In the genomic region with DNA sequence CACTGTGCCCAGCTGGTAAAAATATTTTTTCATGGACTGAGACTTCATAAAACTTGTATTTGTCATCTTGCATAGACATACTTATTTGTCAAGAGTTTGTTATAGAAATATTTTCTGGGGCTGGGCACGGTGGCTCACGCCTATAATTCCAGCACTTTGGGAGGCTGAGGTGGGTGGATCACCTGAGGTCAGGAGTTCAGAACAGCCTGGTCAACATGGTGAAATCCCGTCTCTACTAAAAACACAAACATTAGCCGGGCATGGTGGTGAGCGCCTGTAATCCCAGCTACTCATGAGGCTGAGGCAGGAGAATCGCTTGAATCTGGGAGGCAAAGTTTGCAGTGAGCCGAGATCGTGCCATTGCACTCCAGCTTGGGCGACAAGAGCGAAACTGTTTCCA, we compare ENCODE assay signal across 1 cellular context.
TF ChIP-seq lines count a peak whose summit lies in the region.
"Not testable (repeated sequence)": the region's sequence is repeated elsewhere in the genome, so short reads cannot be mapped to it uniquely, and the experiment has no call there.

No MANE protein-coding gene starts in this region.

TF ChIP-seq in HepG2, 621 proteins besides CTCF, POLR2A, EP300 and RAD21 (continued from another document and continues in another):
- TF ChIP-seq, protein P1, sequence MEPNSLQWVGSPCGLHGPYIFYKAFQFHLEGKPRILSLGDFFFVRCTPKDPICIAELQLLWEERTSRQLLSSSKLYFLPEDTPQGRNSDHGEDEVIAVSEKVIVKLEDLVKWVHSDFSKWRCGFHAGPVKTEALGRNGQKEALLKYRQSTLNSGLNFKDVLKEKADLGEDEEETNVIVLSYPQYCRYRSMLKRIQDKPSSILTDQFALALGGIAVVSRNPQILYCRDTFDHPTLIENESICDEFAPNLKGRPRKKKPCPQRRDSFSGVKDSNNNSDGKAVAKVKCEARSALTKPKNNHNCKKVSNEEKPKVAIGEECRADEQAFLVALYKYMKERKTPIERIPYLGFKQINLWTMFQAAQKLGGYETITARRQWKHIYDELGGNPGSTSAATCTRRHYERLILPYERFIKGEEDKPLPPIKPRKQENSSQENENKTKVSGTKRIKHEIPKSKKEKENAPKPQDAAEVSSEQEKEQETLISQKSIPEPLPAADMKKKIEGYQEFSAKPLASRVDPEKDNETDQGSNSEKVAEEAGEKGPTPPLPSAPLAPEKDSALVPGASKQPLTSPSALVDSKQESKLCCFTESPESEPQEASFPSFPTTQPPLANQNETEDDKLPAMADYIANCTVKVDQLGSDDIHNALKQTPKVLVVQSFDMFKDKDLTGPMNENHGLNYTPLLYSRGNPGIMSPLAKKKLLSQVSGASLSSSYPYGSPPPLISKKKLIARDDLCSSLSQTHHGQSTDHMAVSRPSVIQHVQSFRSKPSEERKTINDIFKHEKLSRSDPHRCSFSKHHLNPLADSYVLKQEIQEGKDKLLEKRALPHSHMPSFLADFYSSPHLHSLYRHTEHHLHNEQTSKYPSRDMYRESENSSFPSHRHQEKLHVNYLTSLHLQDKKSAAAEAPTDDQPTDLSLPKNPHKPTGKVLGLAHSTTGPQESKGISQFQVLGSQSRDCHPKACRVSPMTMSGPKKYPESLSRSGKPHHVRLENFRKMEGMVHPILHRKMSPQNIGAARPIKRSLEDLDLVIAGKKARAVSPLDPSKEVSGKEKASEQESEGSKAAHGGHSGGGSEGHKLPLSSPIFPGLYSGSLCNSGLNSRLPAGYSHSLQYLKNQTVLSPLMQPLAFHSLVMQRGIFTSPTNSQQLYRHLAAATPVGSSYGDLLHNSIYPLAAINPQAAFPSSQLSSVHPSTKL (CRISPR knock-in tag; IDR thresholded peaks at IDR 0.05), result peak; percentile 84
- TF ChIP-seq ZNF264 (CRISPR knock-in tag; IDR thresholded peaks at IDR 0.05) (0 out of 2 replicates have a peak, but pooled peaks have one; percentile 42), SOX6 (CRISPR knock-in tag; IDR thresholded peaks at IDR 0.05) (peak; percentile 47; the same call in 1 of the 2 replicates), HNF4A (CRISPR knock-in tag; IDR thresholded peaks at IDR 0.05) (peak; percentile 66), KDM2A (CRISPR knock-in tag; IDR thresholded peaks at IDR 0.05; ENCODE audit: borderline replicate concordance, low read depth) (0 out of 2 replicates have a peak, but pooled peaks have one; percentile 30), FOXO1 (CRISPR knock-in tag; IDR thresholded peaks at IDR 0.05) (peak; percentile 51; the same call in 1 of the 2 replicates), SALL1 (CRISPR knock-in tag; IDR thresholded peaks at IDR 0.05) (peak; percentile 59; the same call in 1 of the 2 replicates), FOXK1 (CRISPR knock-in tag; IDR thresholded peaks at IDR 0.05; ENCODE audit: borderline replicate concordance, low read depth) (peak; percentile 51; the same call in 1 of the 2 replicates), ZNF782 (CRISPR knock-in tag; IDR thresholded peaks at IDR 0.05; ENCODE audit: borderline replicate concordance) (peak; percentile 71; the same call in 1 of the 2 replicates), HIVEP1 (CRISPR knock-in tag; IDR thresholded peaks at IDR 0.05) (0 out of 2 replicates have a peak, but pooled peaks have one; percentile 2), FOXA3 (CRISPR knock-in tag; IDR thresholded peaks at IDR 0.05) (peak; percentile 39), NR2C2 (CRISPR knock-in tag; IDR thresholded peaks at IDR 0.05; ENCODE audit: borderline replicate concordance) (peak; percentile 54; the same call in 1 of the 2 replicates), ZNF460 (CRISPR knock-in tag; IDR thresholded peaks at IDR 0.05; ENCODE audit: borderline replicate concordance) (peak; percentile 71; the same call in 1 of the 2 replicates), SMAD3 (CRISPR knock-in tag; IDR thresholded peaks at IDR 0.05) (0 out of 2 replicates have a peak, but pooled peaks have one; percentile 17), RXRA (CRISPR knock-in tag; IDR thresholded peaks at IDR 0.05) (peak; percentile 90)
- TF ChIP-seq, protein P2, sequence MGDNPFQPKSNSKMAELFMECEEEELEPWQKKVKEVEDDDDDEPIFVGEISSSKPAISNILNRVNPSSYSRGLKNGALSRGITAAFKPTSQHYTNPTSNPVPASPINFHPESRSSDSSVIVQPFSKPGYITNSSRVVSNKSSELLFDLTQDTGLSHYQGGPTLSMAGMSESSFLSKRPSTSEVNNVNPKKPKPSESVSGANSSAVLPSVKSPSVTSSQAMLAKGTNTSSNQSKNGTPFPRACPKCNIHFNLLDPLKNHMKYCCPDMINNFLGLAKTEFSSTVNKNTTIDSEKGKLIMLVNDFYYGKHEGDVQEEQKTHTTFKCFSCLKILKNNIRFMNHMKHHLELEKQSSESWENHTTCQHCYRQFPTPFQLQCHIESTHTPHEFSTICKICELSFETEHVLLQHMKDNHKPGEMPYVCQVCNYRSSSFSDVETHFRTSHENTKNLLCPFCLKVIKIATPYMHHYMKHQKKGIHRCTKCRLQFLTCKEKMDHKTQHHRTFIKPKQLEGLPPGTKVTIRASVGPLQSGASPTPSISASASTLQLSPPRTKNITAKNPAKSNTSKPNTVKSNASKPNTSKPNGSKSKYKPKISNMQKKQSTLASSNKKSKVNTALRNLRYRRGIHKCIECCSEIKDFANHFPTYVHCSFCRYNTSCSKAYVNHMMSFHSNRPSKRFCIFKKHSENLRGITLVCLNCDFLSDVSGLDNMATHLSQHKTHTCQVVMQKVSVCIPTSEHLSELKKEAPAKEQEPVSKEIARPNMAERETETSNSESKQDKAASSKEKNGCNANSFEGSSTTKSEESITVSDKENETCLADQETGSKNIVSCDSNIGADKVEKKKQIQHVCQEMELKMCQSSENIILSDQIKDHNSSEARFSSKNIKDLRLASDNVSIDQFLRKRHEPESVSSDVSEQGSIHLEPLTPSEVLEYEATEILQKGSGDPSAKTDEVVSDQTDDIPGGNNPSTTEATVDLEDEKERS (CRISPR knock-in tag; IDR thresholded peaks at IDR 0.05), result 0 out of 2 replicates have a peak, but pooled peaks have one; percentile 35
- TF ChIP-seq SOX6 (IDR thresholded peaks at IDR 0.05), result not testable (repeated sequence)
- TF ChIP-seq, protein P3, sequence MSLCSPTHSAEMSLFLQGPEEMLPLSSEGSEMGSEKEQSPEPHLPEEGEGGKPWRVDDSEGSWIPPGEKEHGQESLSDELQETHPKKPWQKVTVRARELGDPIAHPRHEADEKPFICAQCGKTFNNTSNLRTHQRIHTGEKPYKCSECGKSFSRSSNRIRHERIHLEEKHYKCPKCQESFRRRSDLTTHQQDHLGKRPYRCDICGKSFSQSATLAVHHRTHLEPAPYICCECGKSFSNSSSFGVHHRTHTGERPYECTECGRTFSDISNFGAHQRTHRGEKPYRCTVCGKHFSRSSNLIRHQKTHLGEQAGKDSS (CRISPR knock-in tag; IDR thresholded peaks at IDR 0.05; ENCODE audit: borderline replicate concordance, low read depth), result peak; percentile 73; the same call in 1 of the 2 replicates
- TF ChIP-seq, protein P4, sequence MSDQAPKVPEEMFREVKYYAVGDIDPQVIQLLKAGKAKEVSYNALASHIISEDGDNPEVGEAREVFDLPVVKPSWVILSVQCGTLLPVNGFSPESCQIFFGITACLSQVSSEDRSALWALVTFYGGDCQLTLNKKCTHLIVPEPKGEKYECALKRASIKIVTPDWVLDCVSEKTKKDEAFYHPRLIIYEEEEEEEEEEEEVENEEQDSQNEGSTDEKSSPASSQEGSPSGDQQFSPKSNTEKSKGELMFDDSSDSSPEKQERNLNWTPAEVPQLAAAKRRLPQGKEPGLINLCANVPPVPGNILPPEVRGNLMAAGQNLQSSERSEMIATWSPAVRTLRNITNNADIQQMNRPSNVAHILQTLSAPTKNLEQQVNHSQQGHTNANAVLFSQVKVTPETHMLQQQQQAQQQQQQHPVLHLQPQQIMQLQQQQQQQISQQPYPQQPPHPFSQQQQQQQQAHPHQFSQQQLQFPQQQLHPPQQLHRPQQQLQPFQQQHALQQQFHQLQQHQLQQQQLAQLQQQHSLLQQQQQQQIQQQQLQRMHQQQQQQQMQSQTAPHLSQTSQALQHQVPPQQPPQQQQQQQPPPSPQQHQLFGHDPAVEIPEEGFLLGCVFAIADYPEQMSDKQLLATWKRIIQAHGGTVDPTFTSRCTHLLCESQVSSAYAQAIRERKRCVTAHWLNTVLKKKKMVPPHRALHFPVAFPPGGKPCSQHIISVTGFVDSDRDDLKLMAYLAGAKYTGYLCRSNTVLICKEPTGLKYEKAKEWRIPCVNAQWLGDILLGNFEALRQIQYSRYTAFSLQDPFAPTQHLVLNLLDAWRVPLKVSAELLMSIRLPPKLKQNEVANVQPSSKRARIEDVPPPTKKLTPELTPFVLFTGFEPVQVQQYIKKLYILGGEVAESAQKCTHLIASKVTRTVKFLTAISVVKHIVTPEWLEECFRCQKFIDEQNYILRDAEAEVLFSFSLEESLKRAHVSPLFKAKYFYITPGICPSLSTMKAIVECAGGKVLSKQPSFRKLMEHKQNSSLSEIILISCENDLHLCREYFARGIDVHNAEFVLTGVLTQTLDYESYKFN (CRISPR knock-in tag; conservative IDR thresholded peaks at IDR 0.05), result peak; percentile 54
- TF ChIP-seq, protein P5, sequence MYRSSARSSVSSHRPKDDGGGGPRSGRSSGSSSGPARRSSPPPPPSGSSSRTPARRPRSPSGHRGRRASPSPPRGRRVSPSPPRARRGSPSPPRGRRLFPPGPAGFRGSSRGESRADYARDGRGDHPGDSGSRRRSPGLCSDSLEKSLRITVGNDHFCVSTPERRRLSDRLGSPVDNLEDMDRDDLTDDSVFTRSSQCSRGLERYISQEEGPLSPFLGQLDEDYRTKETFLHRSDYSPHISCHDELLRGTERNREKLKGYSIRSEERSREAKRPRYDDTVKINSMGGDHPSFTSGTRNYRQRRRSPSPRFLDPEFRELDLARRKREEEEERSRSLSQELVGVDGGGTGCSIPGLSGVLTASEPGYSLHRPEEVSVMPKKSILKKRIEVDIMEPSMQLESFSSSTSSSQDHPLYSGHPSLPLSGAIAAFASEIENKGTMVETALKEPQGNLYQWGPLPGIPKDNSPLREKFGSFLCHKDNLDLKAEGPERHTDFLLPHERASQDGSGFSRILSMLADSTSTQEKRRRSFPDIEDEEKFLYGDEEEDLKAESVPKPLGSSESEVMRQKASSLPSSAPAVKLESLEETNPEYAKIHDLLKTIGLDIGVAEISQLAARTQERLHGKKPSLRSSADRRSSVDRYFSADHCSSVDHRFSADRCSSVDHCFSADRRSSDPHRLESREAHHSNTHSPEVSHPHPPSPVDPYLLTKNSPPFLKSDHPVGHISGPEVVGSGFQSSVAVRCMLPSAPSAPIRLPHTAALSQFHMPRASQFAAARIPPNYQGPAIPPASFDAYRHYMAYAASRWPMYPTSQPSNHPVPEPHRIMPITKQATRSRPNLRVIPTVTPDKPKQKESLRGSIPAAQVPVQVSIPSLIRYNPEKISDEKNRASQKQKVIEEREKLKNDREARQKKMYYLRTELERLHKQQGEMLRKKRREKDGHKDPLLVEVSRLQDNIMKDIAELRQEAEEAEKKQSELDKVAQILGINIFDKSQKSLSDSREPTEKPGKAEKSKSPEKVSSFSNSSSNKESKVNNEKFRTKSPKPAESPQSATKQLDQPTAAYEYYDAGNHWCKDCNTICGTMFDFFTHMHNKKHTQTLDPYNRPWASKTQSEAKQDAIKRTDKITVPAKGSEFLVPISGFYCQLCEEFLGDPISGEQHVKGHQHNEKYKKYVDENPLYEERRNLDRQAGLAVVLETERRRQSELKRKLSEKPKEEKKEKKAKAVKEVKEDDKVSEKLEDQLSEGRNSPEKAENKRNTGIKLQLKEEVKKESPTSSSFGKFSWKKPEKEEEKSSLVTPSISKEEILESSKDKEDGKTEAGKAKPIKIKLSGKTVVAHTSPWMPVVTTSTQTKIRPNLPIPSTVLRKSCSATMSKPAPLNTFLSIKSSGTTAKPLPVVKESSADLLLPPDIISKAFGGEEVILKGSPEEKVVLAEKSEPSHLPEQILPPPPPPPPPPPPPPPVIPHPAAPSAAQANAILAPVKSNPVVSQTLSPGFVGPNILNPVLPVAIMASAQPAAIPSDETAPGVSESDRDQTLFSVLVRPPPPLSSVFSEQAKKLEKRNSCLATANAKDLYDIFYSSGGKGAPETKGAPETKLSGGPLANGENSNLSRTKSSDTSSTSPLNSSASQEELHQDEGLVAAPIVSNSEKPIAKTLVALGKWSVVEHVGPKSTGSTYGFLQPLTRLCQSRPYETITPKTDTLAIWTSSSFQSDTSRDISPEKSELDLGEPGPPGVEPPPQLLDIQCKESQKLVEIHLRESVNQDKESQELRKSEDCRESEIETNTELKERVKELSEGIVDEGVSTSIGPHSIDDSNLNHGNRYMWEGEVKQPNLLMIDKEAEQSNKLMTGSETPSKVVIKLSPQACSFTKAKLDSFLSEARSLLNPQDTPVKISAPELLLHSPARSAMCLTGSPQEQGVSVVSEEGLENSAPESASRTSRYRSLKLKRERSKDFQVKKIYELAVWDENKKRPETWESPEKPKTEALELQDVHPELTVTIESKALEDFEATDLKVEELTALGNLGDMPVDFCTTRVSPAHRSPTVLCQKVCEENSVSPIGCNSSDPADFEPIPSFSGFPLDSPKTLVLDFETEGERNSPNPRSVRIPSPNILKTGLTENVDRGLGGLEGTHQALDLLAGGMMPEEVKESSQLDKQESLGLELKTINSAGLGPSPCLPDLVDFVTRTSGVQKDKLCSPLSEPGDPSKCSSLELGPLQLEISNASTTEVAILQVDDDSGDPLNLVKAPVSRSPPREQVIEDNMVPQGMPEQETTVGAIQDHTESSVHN (CRISPR knock-in tag; IDR thresholded peaks at IDR 0.05), result 0 out of 2 replicates have a peak, but pooled peaks have one; percentile 51
- TF ChIP-seq, protein P6, sequence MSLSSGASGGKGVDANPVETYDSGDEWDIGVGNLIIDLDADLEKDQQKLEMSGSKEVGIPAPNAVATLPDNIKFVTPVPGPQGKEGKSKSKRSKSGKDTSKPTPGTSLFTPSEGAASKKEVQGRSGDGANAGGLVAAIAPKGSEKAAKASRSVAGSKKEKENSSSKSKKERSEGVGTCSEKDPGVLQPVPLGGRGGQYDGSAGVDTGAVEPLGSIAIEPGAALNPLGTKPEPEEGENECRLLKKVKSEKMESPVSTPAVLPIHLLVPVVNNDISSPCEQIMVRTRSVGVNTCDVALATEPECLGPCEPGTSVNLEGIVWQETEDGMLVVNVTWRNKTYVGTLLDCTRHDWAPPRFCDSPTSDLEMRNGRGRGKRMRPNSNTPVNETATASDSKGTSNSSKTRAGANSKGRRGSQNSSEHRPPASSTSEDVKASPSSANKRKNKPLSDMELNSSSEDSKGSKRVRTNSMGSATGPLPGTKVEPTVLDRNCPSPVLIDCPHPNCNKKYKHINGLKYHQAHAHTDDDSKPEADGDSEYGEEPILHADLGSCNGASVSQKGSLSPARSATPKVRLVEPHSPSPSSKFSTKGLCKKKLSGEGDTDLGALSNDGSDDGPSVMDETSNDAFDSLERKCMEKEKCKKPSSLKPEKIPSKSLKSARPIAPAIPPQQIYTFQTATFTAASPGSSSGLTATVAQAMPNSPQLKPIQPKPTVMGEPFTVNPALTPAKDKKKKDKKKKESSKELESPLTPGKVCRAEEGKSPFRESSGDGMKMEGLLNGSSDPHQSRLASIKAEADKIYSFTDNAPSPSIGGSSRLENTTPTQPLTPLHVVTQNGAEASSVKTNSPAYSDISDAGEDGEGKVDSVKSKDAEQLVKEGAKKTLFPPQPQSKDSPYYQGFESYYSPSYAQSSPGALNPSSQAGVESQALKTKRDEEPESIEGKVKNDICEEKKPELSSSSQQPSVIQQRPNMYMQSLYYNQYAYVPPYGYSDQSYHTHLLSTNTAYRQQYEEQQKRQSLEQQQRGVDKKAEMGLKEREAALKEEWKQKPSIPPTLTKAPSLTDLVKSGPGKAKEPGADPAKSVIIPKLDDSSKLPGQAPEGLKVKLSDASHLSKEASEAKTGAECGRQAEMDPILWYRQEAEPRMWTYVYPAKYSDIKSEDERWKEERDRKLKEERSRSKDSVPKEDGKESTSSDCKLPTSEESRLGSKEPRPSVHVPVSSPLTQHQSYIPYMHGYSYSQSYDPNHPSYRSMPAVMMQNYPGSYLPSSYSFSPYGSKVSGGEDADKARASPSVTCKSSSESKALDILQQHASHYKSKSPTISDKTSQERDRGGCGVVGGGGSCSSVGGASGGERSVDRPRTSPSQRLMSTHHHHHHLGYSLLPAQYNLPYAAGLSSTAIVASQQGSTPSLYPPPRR (CRISPR knock-in tag; IDR thresholded peaks at IDR 0.05; ENCODE audit: borderline replicate concordance), result peak; percentile 51; the same call in 1 of the 2 replicates
